8 cellular contexts compared by ENCODE assay signal in genomic region chr1:25820247-25821111, GRCh38. TPM values are rescaled to one million over a fixed set of nuclear protein-coding genes. Genes with fewer than 3 reads are reported as not detected.
A peak's percentile ranks its signal among the peaks of the same experiment; 100 is the strongest.
DNase-seq lines count a peak whose midpoint lies in the region; ATAC-seq and TF ChIP-seq lines count a peak whose summit lies in the region.

No MANE protein-coding gene starts in this region.

- peaks cover 9% of the 10 kb centered on the region for H3K36me3 Mint-ChIP-seq in activated naive CD8-positive, alpha-beta T cell treated with anti-CD3 and anti-CD28 coated beads for 36 hours

- H3K4me3 Mint-ChIP-seq in activated naive CD8-positive, alpha-beta T cell treated with anti-CD3 and anti-CD28 coated beads for 36 hours: peak overlapping the region; percentile 87

- DNase-seq in DMS53 (lab: John Stamatoyannopoulos, UW) (peak; percentile 91), HL-60 (ENCODE audit: low read depth in 1 of 2, low spot score in 1 of 2) (peak; percentile 73 to 89), SK-N-MC (ENCODE audit: low read depth, low spot score) (no peak), left ventricle myocardium inferior (peak; percentile 38), skeletal muscle cell (ENCODE audit: low read depth) (no peak), DMS114 treated with DMSO at 0.1 percent for 48 hours (lab: John Stamatoyannopoulos, UW; ENCODE audit: unreplicated experiment) (no peak)
- DNase-seq in activated naive CD8-positive, alpha-beta T cell treated with anti-CD3 and anti-CD28 coated beads for 36 hours: peak; percentile 79

- intact Hi-C loops in left ventricle myocardium inferior (cut with micrococcal nuclease): no loop called here

- H3K27me3 Mint-ChIP-seq in activated naive CD8-positive, alpha-beta T cell treated with anti-CD3 and anti-CD28 coated beads for 36 hours: no peaks in the 10 kb centered on the region

- H3K4me1 ChIP-seq in left ventricle myocardium inferior: peaks cover 74% of the 10 kb centered on the region

- no peaks in the 10 kb centered on the region for H3K27me3 ChIP-seq in HL-60 (ENCODE audit: insufficient read depth, poor library complexity, severe bottlenecking)
- no peaks in the 10 kb centered on the region for H3K27me3 ChIP-seq in left ventricle myocardium inferior (ENCODE audit: low read depth)

- ATAC-seq in GM19468 (IDR thresholded peaks at IDR 0.05; ENCODE audit: extremely low read depth, unreplicated experiment): peak; percentile 38

- H3K9ac ChIP-seq in SK-N-MC (ENCODE audit: insufficient read length): peak overlapping the region; percentile 90

- H3K4me3 ChIP-seq in HL-60 (replicated peaks; ENCODE audit: insufficient read depth, low read length) (peak overlapping the region; percentile 69), SK-N-MC (peak overlapping the region; percentile 98), left ventricle myocardium inferior (peak overlapping the region; percentile 89), skeletal muscle cell (ENCODE audit: low read depth, low read length) (peak overlapping the region; percentile 92)

- no peaks in the 10 kb centered on the region for H3K9me3 ChIP-seq in SK-N-MC (ENCODE audit: low read depth, low read length)
- no peaks in the 10 kb centered on the region for H3K9me3 ChIP-seq in left ventricle myocardium inferior (replicated peaks)

- H3K36me3 ChIP-seq in SK-N-MC (ENCODE audit: insufficient read depth, low read length): no peaks in the 10 kb centered on the region
- peaks cover 24% of the 10 kb centered on the region for H3K36me3 ChIP-seq in left ventricle myocardium inferior

- H3K27ac ChIP-seq in HL-60 (replicated peaks) (peak overlapping the region; percentile 92), SK-N-MC (no peak overlapping the region; the same call in 1 of the 2 replicates), left ventricle myocardium inferior (replicated peaks) (peak overlapping the region; percentile 95)

- TF ChIP-seq CTCF in HL-60 (IDR thresholded peaks at IDR 0.05; ENCODE audit: insufficient read depth, low read length) (no peak), left ventricle myocardium inferior (IDR thresholded peaks at IDR 0.05; ENCODE audit: borderline replicate concordance) (no peak)

- peaks cover 22% of the 10 kb centered on the region for H3K4me1 Mint-ChIP-seq in activated naive CD8-positive, alpha-beta T cell treated with anti-CD3 and anti-CD28 coated beads for 36 hours

- no peaks in the 10 kb centered on the region for H3K9me3 Mint-ChIP-seq in activated naive CD8-positive, alpha-beta T cell treated with anti-CD3 and anti-CD28 coated beads for 36 hours

- peak overlapping the region; percentile 88 for H3K27ac Mint-ChIP-seq in activated naive CD8-positive, alpha-beta T cell treated with anti-CD3 and anti-CD28 coated beads for 36 hours

RNA-seq across cellular contexts. Expression of gene MTFR1L, which starts 0.7 kb away (rescaled TPM):
- 10 to 100 TPM; 23.3 to 23.4 TPM for total RNA-seq in activated naive CD8-positive, alpha-beta T cell treated with anti-CD3 and anti-CD28 coated beads for 36 hours
- 252 TPM for total RNA-seq in left ventricle myocardium inferior

RNA-seq across cellular contexts. Expression of gene SELENON, which starts 20.5 kb away (rescaled TPM):
- total RNA-seq in activated naive CD8-positive, alpha-beta T cell treated with anti-CD3 and anti-CD28 coated beads for 36 hours: 10 to 100 TPM; 15.0 to 15.6 TPM
- 45.2 TPM for total RNA-seq in left ventricle myocardium inferior

RNA-seq across cellular contexts. Expression of gene AUNIP, which starts 38.8 kb away (rescaled TPM):
- 10 to 100 TPM; 12.1 to 15.1 TPM for total RNA-seq in activated naive CD8-positive, alpha-beta T cell treated with anti-CD3 and anti-CD28 coated beads for 36 hours
- total RNA-seq in left ventricle myocardium inferior: not detected

RNA-seq across cellular contexts. Expression of gene PAQR7, which starts 55.0 kb away (rescaled TPM):
- 1 to 10 TPM; 8.6 to 9.2 TPM for total RNA-seq in activated naive CD8-positive, alpha-beta T cell treated with anti-CD3 and anti-CD28 coated beads for 36 hours
- total RNA-seq in left ventricle myocardium inferior: 1.9 TPM

Comparison
In these comparisons a context has a peak if more than half of its experiments do, and no peak if none do; other contexts are left out.
1. DNase-seq: peak in DMS53 (single experiment), HL-60 (2 of 2), activated naive CD8-positive, alpha-beta T cell treated with anti-CD3 and anti-CD28 coated beads for 36 hours (single experiment) and left ventricle myocardium inferior (single experiment); none in SK-N-MC (single experiment), skeletal muscle cell (single experiment) and DMS114 treated with DMSO at 0.1 percent for 48 hours (single experiment).
2. RNA of gene MTFR1L, which starts 0.7 kb away (total RNA-seq): 252 TPM in left ventricle myocardium inferior (single experiment); 23.3 to 23.4 TPM in activated naive CD8-positive, alpha-beta T cell treated with anti-CD3 and anti-CD28 coated beads for 36 hours; every median in the first group is over 10 times any median in the second.
3. RNA of gene AUNIP, which starts 38.8 kb away (total RNA-seq): 12.1 to 15.1 TPM in activated naive CD8-positive, alpha-beta T cell treated with anti-CD3 and anti-CD28 coated beads for 36 hours; not detected in left ventricle myocardium inferior (single experiment); every median in the first group is over 10 times any median in the second.
4. Peak in every context shown above with its lines, with median percentiles within 50 percentile points of each other: H3K4me3 ChIP-seq.